8 cellular contexts compared by ENCODE assay signal in genomic region chr11:28566643-28567042, GRCh38.
DNase-seq lines count a peak whose midpoint lies in the region; ATAC-seq, FAIRE-seq and TF ChIP-seq lines count a peak whose summit lies in the region.

No MANE protein-coding gene starts in this region.

- no peak for ATAC-seq in PC-3
- ATAC-seq in activated T-cell treated with anti-CD3 and anti-CD28 coated beads, Interleukin-2, amount 50 U/mL, for 4 hours, result no peak

- H3K4me3 ChIP-seq in endothelial cell of umbilical vein (replicated peaks in 1 of 3; ENCODE audit: insufficient read depth in 1 of 3, low read depth in 1 of 3, low read length in 3 of 3) (peak overlapping the region in 2 of 3 experiments; percentile 28 to 71), uterus (no peak overlapping the region), PC-3 (ENCODE audit: low read length) (no peak overlapping the region)

- no peaks in the 10 kb centered on the region for H3K36me3 Mint-ChIP-seq in activated T-cell treated with anti-CD3 and anti-CD28 coated beads, Interleukin-2, amount 50 U/mL, for 4 hours (ENCODE audit: insufficient read depth)

- peaks cover 4% of the 10 kb centered on the region for H3K9me3 Mint-ChIP-seq in activated T-cell treated with anti-CD3 and anti-CD28 coated beads, Interleukin-2, amount 50 U/mL, for 4 hours

- no peak for TF ChIP-seq CTCF in AG09319 (IDR thresholded peaks at IDR 0.05; ENCODE audit: low read depth, low read length)
- TF ChIP-seq CTCF in endothelial cell of umbilical vein (IDR thresholded peaks at IDR 0.05; ENCODE audit: extremely low read depth in 1 of 2, insufficient read depth in 1 of 2, low read depth in 1 of 2, low read length in 2 of 2), result no peak
- TF ChIP-seq CTCF in uterus (IDR thresholded peaks at IDR 0.05), result no peak
- TF ChIP-seq CTCF in PC-3 (conservative IDR thresholded peaks at IDR 0.05; ENCODE audit: low read depth, low read length), result no peak
- no peak for TF ChIP-seq CTCF in GM10266 (IDR thresholded peaks at IDR 0.05; ENCODE audit: control insufficient read depth, insufficient read depth, low read depth, missing control alignments)

- H3K27me3 ChIP-seq in endothelial cell of umbilical vein (ENCODE audit: control insufficient read depth in 2 of 2, insufficient read depth in 2 of 2, low read length in 2 of 2) (no peaks in the 10 kb centered on the region), uterus (no peaks in the 10 kb centered on the region), PC-3 (ENCODE audit: low read length) (no peaks in the 10 kb centered on the region)

- no peaks in the 10 kb centered on the region for H3K27me3 Mint-ChIP-seq in activated T-cell treated with anti-CD3 and anti-CD28 coated beads, Interleukin-2, amount 50 U/mL, for 4 hours (ENCODE audit: low read depth)

- H3K79me2 ChIP-seq in endothelial cell of umbilical vein (ENCODE audit: control insufficient read depth, insufficient read depth, low read length), result no peaks in the 10 kb centered on the region
- no peaks in the 10 kb centered on the region for H3K79me2 ChIP-seq in PC-3 (ENCODE audit: low read length)

- BruUV-seq in endothelial cell of umbilical vein (replicated peaks; lab: Mats Ljungman, UMichigan), result no TSS peak
- no TSS peak for BruUV-seq in PC-3 (replicated peaks; lab: Mats Ljungman, UMichigan)

- no peak overlapping the region for H3K4me3 Mint-ChIP-seq in activated T-cell treated with anti-CD3 and anti-CD28 coated beads, Interleukin-2, amount 50 U/mL, for 4 hours

- peak; percentile 86 for FAIRE-seq in endothelial cell of umbilical vein (lab: Jason Lieb, UNC)

- H3K9me1 ChIP-seq in endothelial cell of umbilical vein (replicated peaks; ENCODE audit: control insufficient read depth, extremely low read depth, insufficient read depth, low read length), result no peaks in the 10 kb centered on the region

- peak overlapping the region; percentile 94 for H3K4me2 ChIP-seq in endothelial cell of umbilical vein (ENCODE audit: insufficient read depth, low read length)
- no peak overlapping the region for H3K4me2 ChIP-seq in PC-3 (ENCODE audit: low read length)

- H3K4me1 Mint-ChIP-seq in activated T-cell treated with anti-CD3 and anti-CD28 coated beads, Interleukin-2, amount 50 U/mL, for 4 hours (ENCODE audit: low read depth), result no peaks in the 10 kb centered on the region

- H3K9me3 ChIP-seq in endothelial cell of umbilical vein (replicated peaks; ENCODE audit: control insufficient read depth, insufficient read depth, low read length) (no peaks in the 10 kb centered on the region), uterus (no peaks in the 10 kb centered on the region), PC-3 (ENCODE audit: low read length) (no peaks in the 10 kb centered on the region)

- peaks cover 12% of the 10 kb centered on the region for H3K4me1 ChIP-seq in endothelial cell of umbilical vein (ENCODE audit: control insufficient read depth, extremely low read depth, insufficient read depth, low read length)
- no peaks in the 10 kb centered on the region for H3K4me1 ChIP-seq in uterus
- no peaks in the 10 kb centered on the region for H3K4me1 ChIP-seq in PC-3 (ENCODE audit: insufficient read depth, low read length)

- H4K20me1 ChIP-seq in endothelial cell of umbilical vein (replicated peaks; ENCODE audit: control insufficient read depth, extremely low read depth, insufficient read depth, low read length), result no peaks in the 10 kb centered on the region
- H4K20me1 ChIP-seq in PC-3 (ENCODE audit: low read length), result no peaks in the 10 kb centered on the region

- H3F3A ChIP-seq in PC-3 (ENCODE audit: low read length, unreplicated experiment), result no peaks in the 10 kb centered on the region

- POLR2A ChIA-PET in endothelial cell of umbilical vein (lab: Charles Lee) (no interaction called here), PC-3 (lab: Charles Lee; ENCODE audit: unreplicated experiment) (no interaction called here)

- H3K9ac ChIP-seq in endothelial cell of umbilical vein (replicated peaks; ENCODE audit: extremely low read depth, insufficient read depth, low read length), result peak overlapping the region; percentile 80
- no peak overlapping the region for H3K9ac ChIP-seq in PC-3 (ENCODE audit: low read length)

- H3K9me2 ChIP-seq in PC-3 (replicated peaks; ENCODE audit: low read length), result no peaks in the 10 kb centered on the region

- intact Hi-C loops in endothelial cell of umbilical vein (cut with micrococcal nuclease) (loop anchor here (2.0 to 10.0 kb wide), 3 partner anchors 458 to 632 kb away; no protein-coding TSS in a partner anchor), uterus (cut with DNase I; ENCODE audit: low total_unique reads) (no loop called here), PC-3 (cut with micrococcal nuclease) (no loop called here)

- DNase-seq in AG09319 (ENCODE audit: extremely low read depth, low read depth) (peak; percentile 78), NCI-H774 (lab: John Stamatoyannopoulos, UW) (peak; percentile 58), endothelial cell of umbilical vein (ENCODE audit: low read depth, low spot score) (peak; percentile 92), medulla oblongata (ENCODE audit: extremely low spot score) (peak; percentile 43), uterus (peak; percentile 12 to 35), PC-3 (no peak), GM10266 (ENCODE audit: extremely low spot score) (no peak)
- DNase-seq in activated T-cell treated with anti-CD3 and anti-CD28 coated beads, Interleukin-2, amount 50 U/mL, for 4 hours, result no peak

- dilution Hi-C loops in endothelial cell of umbilical vein (cut with MboI; ENCODE audit: extremely low pct_ligation_motif_present, low sequenced_read_pairs), result no loop called here

- H3K36me3 ChIP-seq in endothelial cell of umbilical vein (ENCODE audit: control insufficient read depth in 2 of 2, extremely low read depth in 1 of 2, insufficient read depth in 2 of 2, low read length in 2 of 2) (no peaks in the 10 kb centered on the region), uterus (no peaks in the 10 kb centered on the region), PC-3 (ENCODE audit: low read depth, low read length) (no peaks in the 10 kb centered on the region)

- H2AFZ ChIP-seq in endothelial cell of umbilical vein (ENCODE audit: low read depth, low read length) (peak overlapping the region; percentile 99), PC-3 (ENCODE audit: low read length) (no peak overlapping the region)

- CTCF ChIA-PET in endothelial cell of umbilical vein (lab: Charles Lee), result interaction anchor here (0.5 to 1.7 kb wide), 7 partner anchors 8 to 868 kb away, joined by 3 to 4 read pairs (median 3); no protein-coding TSS in a partner anchor
- CTCF ChIA-PET in PC-3 (lab: Charles Lee), result no interaction called here

- no peak for TF ChIP-seq POLR2A in endothelial cell of umbilical vein (IDR thresholded peaks at IDR 0.05; ENCODE audit: low read depth, low read length)
- no peak for TF ChIP-seq POLR2A in uterus (IDR thresholded peaks at IDR 0.05)

- H3K27ac ChIP-seq in endothelial cell of umbilical vein (ENCODE audit: insufficient read depth, low read depth, low read length), result peak overlapping the region; percentile 77
- no peak overlapping the region for H3K27ac ChIP-seq in uterus
- no peak overlapping the region for H3K27ac ChIP-seq in PC-3 (ENCODE audit: low read length)

TF ChIP-seq in endothelial cell of umbilical vein, 7 proteins besides CTCF, POLR2A, EP300 and RAD21:
- no peak for TF ChIP-seq GATA2 (IDR thresholded peaks at IDR 0.05; ENCODE audit: insufficient read depth, insufficient read length, low read depth, low read length)
- TF ChIP-seq MAX (IDR thresholded peaks at IDR 0.05; ENCODE audit: insufficient read depth, insufficient read length), result no peak
- TF ChIP-seq FOS (IDR thresholded peaks at IDR 0.05; ENCODE audit: borderline replicate concordance, insufficient read depth, low read length), result peak; percentile 75
- TF ChIP-seq EZH2 (IDR thresholded peaks at IDR 0.05; ENCODE audit: borderline replicate concordance, low read depth, low read length, severe bottlenecking), result no peak
- TF ChIP-seq JUN (IDR thresholded peaks at IDR 0.05; ENCODE audit: borderline replicate concordance, insufficient read depth, insufficient read length, low read depth), result peak; percentile 75
- no peak for TF ChIP-seq MYC (IDR thresholded peaks at IDR 0.05; ENCODE audit: low read depth, low read length)
- TF ChIP-seq POLR2AphosphoS5 (IDR thresholded peaks at IDR 0.05; ENCODE audit: insufficient read depth, low read depth, low read length), result no peak

Comparison
In these comparisons a context has a peak if more than half of its experiments do, and no peak if none do; other contexts are left out.
1. DNase-seq: peak in AG09319 (single experiment), NCI-H774 (single experiment), endothelial cell of umbilical vein (single experiment), medulla oblongata (single experiment) and uterus (2 of 2); none in PC-3 (single experiment), GM10266 (single experiment) and activated T-cell treated with anti-CD3 and anti-CD28 coated beads, Interleukin-2, amount 50 U/mL, for 4 hours (single experiment).
2. H3K4me3 ChIP-seq: peak in endothelial cell of umbilical vein (2 of 3); none in uterus (0 of 2) and PC-3 (single experiment).